ENCODE assay signal across 21 cellular contexts in the genomic region with DNA sequence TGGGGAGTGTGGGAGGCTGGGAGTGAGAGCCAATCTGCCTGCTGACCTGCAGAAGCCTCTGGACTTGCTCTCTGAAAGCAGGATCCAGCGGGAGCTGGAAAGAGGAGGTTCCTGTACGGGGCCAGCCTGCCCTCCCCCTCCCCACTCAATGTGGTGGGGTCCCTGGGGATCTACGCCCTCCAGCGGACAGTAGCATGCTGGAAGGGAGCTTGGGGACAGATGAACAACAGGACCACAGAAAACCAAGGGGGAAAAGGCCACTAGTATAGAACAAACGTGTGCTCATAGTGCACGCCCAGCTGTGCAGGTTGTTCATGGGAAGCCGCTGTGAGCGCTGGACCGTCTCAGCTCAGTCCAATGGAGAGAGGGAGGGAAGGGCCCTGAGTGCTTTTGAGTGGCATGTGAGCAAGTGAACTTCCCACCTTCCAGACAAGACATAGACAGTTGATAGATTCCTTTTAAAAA.
DNase-seq lines count a peak whose midpoint lies in the region; ATAC-seq and TF ChIP-seq lines count a peak whose summit lies in the region.
"Had no signal": no experiment of that assay in that cellular context is flagged by ENCODE, and none has a peak within 500 bp of the region (broad histone marks: within the 10 kb centered on the region; RNA-seq: fewer than 3 reads in every experiment).

No MANE protein-coding gene starts in this region.

- H3K36me3 Mint-ChIP-seq in T-helper 2 cell treated with Interferon-gamma antibody and Interleukin-4, amounts not matched to agents 5 μg/mL and 100 μg/mL, for 36 hours (ENCODE audit: low read depth): peaks cover 1% of the 10 kb centered on the region
- peaks cover 6 to 8% of the 10 kb centered on the region in 2 donors for H3K36me3 Mint-ChIP-seq in stimulated activated naive B cell treated with anti-CD40 and anti-IgM and Interleukin-4, amounts not matched to agents 10 μg/mL and 1 μg/mL and 100 μg/mL, for 72 hours

- H3K36me3 ChIP-seq in OCI-LY3 (replicated peaks; ENCODE audit: low read depth, low read length): no peaks in the 10 kb centered on the region
- no peaks in the 10 kb centered on the region for H3K36me3 ChIP-seq in iPS-15b (ENCODE audit: control insufficient read depth, insufficient read depth, low read length)
- H3K36me3 ChIP-seq: ascending aorta, esophagus squamous epithelium, MG63 had no signal

- peak; percentile 20; the same call in 1 of the 2 replicates for TF ChIP-seq CTCF in OCI-LY3 (IDR thresholded peaks at IDR 0.05; ENCODE audit: low read depth, low read length)

- H3K4me1 Mint-ChIP-seq in T-helper 2 cell treated with Interferon-gamma antibody and Interleukin-4, amounts not matched to agents 5 μg/mL and 100 μg/mL, for 36 hours (ENCODE audit: low read depth): peaks cover 9% of the 10 kb centered on the region
- H3K4me1 Mint-ChIP-seq in stimulated activated naive B cell treated with anti-CD40 and anti-IgM and Interleukin-4, amounts not matched to agents 10 μg/mL and 1 μg/mL and 100 μg/mL, for 72 hours: peaks cover 8 to 27% of the 10 kb centered on the region in 2 donors

- no peak overlapping the region for H2AFZ ChIP-seq in OCI-LY3 (ENCODE audit: low read depth, low read length)

- H3K27me3 Mint-ChIP-seq in T-helper 2 cell treated with Interferon-gamma antibody and Interleukin-4, amounts not matched to agents 5 μg/mL and 100 μg/mL, for 36 hours (ENCODE audit: low read depth): peaks cover 58% of the 10 kb centered on the region
- H3K27me3 Mint-ChIP-seq in stimulated activated naive B cell treated with anti-CD40 and anti-IgM and Interleukin-4, amounts not matched to agents 10 μg/mL and 1 μg/mL and 100 μg/mL, for 72 hours: peaks cover 53 to 78% of the 10 kb centered on the region in 2 donors

- no peaks in the 10 kb centered on the region for H3K79me2 ChIP-seq in OCI-LY3 (ENCODE audit: low read length)

- H3K4me1 ChIP-seq in OCI-LY3 (ENCODE audit: low read length) (peaks cover 6% of the 10 kb centered on the region; the same call in 1 of the 2 replicates), iPS-15b (ENCODE audit: control insufficient read depth, insufficient read depth, low read length) (peaks cover 3% of the 10 kb centered on the region)
- H3K4me1 ChIP-seq: ascending aorta, psoas muscle had no signal

- H3K4me3 ChIP-seq in OCI-LY3 (ENCODE audit: low read length): no peak overlapping the region
- H3K4me3 ChIP-seq in iPS-15b (ENCODE audit: low read depth, low read length): peak overlapping the region; percentile 33
- H3K4me3 ChIP-seq: ascending aorta, esophagus squamous epithelium, left ventricle myocardium inferior, MG63, psoas muscle had no signal

- ATAC-seq in stimulated activated naive B cell treated with anti-CD40 and anti-IgM and Interleukin-4, amounts not matched to agents 10 μg/mL and 1 μg/mL and 100 μg/mL, for 72 hours (replicated peaks): no peak
- ATAC-seq in HG03469 (IDR thresholded peaks at IDR 0.05; ENCODE audit: unreplicated experiment): no peak
- ATAC-seq: psoas muscle had no signal

- peaks cover 15% of the 10 kb centered on the region for H3K27me3 ChIP-seq in OCI-LY3 (ENCODE audit: low read depth, low read length)
- H3K27me3 ChIP-seq in iPS-15b (ENCODE audit: control insufficient read depth, insufficient read depth, low read length): peaks cover 75% of the 10 kb centered on the region
- H3K27me3 ChIP-seq: MG63 had no signal

- H3K9ac ChIP-seq in OCI-LY3 (ENCODE audit: low read length) (no peak overlapping the region), iPS-15b (ENCODE audit: low read depth, low read length) (no peak overlapping the region)

- 0 out of 2 replicates have a peak overlapping the region, but pooled peaks have one; percentile 20 for H3K4me2 ChIP-seq in OCI-LY3 (ENCODE audit: low read length)

- DNase-seq in T-helper 2 cell treated with Interferon-gamma antibody and Interleukin-4, amounts not matched to agents 5 μg/mL and 100 μg/mL, for 36 hours (ENCODE audit: low spot score): no peak
- DNase-seq in T-helper 2 cell (no peak), NCI-H446 (lab: John Stamatoyannopoulos, UW) (no peak)
- no peak for DNase-seq in stimulated activated naive B cell treated with anti-CD40 and anti-IgM and Interleukin-4, amounts not matched to agents 10 μg/mL and 1 μg/mL and 100 μg/mL, for 72 hours
- DNase-seq in activated CD4-positive, alpha-beta T cell treated with anti-CD3 and anti-CD28 coated beads, Interleukin-2, amount 50 U/mL, for 4 hours: no peak
- DNase-seq: ACHN; activated CD4-positive, alpha-beta memory T cell treated with anti-CD3 and anti-CD28 coated beads, Interleukin-2, amount 10 ng/mL, durations not matched to agents 7 days and 5 days; dermis blood vessel endothelial cell; esophagus squamous epithelium; left ventricle myocardium inferior; MG63; NCI-H2107; psoas muscle; SHP77; stimulated activated CD4-positive, alpha-beta T cell treated with anti-CD3 and anti-CD28 coated beads, Interleukin-15, amount 100 ng/mL, for 24 hours; T-helper 9 cell had no signal

- no peaks in the 10 kb centered on the region for H3K9me3 Mint-ChIP-seq in T-helper 2 cell treated with Interferon-gamma antibody and Interleukin-4, amounts not matched to agents 5 μg/mL and 100 μg/mL, for 36 hours
- peaks cover 0 to 4% of the 10 kb centered on the region in 2 donors for H3K9me3 Mint-ChIP-seq in stimulated activated naive B cell treated with anti-CD40 and anti-IgM and Interleukin-4, amounts not matched to agents 10 μg/mL and 1 μg/mL and 100 μg/mL, for 72 hours
- H3K9me3 Mint-ChIP-seq: activated CD4-positive, alpha-beta memory T cell treated with anti-CD3 and anti-CD28 coated beads, Interleukin-2, amount 10 ng/mL, durations not matched to agents 7 days and 5 days; activated T-helper 2 cell treated with anti-CD3 and anti-CD28 coated beads, Interferon-gamma antibody, Interleukin-2, Interleukin-4, amounts not matched to agents 10 μg/mL and 5 μg/mL and 100 μg/mL, durations not matched to agents 14 hours and 24 hours and 36 hours had no signal

- peak overlapping the region; percentile 47 for H3K4me3 Mint-ChIP-seq in T-helper 2 cell treated with Interferon-gamma antibody and Interleukin-4, amounts not matched to agents 5 μg/mL and 100 μg/mL, for 36 hours
- H3K4me3 Mint-ChIP-seq in stimulated activated naive B cell treated with anti-CD40 and anti-IgM and Interleukin-4, amounts not matched to agents 10 μg/mL and 1 μg/mL and 100 μg/mL, for 72 hours: peak overlapping the region in 1 of 2 donors; percentile 5

- H3K9me3 ChIP-seq in OCI-LY3 (ENCODE audit: insufficient read depth, low read length) (no peaks in the 10 kb centered on the region), iPS-15b (ENCODE audit: control insufficient read depth, insufficient read depth, low read length) (no peaks in the 10 kb centered on the region)
- H3K9me3 ChIP-seq: ascending aorta, MG63, psoas muscle had no signal

- no peak overlapping the region for H3K27ac Mint-ChIP-seq in T-helper 2 cell treated with Interferon-gamma antibody and Interleukin-4, amounts not matched to agents 5 μg/mL and 100 μg/mL, for 36 hours
- H3K27ac Mint-ChIP-seq in stimulated activated naive B cell treated with anti-CD40 and anti-IgM and Interleukin-4, amounts not matched to agents 10 μg/mL and 1 μg/mL and 100 μg/mL, for 72 hours: peak overlapping the region; percentile 4
- H3K27ac Mint-ChIP-seq: activated CD4-positive, alpha-beta memory T cell treated with anti-CD3 and anti-CD28 coated beads, Interleukin-2, amount 10 ng/mL, durations not matched to agents 7 days and 5 days; activated T-helper 2 cell treated with anti-CD3 and anti-CD28 coated beads, Interferon-gamma antibody, Interleukin-2, Interleukin-4, amounts not matched to agents 10 μg/mL and 5 μg/mL and 100 μg/mL, durations not matched to agents 14 hours and 24 hours and 36 hours had no signal

- H4K20me1 ChIP-seq in OCI-LY3 (ENCODE audit: insufficient read depth, low read length): no peaks in the 10 kb centered on the region

- no peak overlapping the region for H3K27ac ChIP-seq in OCI-LY3 (ENCODE audit: low read length)
- H3K27ac ChIP-seq: ascending aorta, esophagus squamous epithelium, left ventricle myocardium inferior, psoas muscle had no signal
